ENCODE assay signal across 25 cellular contexts in the genomic region with DNA sequence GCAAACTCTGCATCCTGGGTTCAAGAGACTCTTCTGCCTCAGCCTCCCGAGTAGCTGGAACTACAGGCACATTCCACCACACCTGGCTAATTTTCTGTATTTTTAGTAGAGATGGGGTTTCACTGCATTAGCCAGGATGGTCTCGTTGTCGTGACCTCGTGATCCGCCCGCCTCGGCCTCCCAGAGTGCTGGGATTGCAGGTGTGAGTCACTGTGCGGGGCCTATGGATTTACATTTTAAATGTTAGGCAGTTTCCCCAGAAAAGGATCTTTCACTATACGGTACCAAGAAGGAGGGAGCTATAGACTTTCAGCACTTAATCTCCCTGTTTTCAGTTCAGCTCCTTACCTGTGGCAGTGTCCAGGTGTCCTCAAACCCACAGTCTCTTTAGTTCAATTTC.
"Had no signal": no experiment of that assay in that cellular context is flagged by ENCODE, and none has a peak within 500 bp of the region (broad histone marks: within the 10 kb centered on the region; RNA-seq: fewer than 3 reads in every experiment).

No MANE protein-coding gene starts in this region.

- DNase-seq: activated CD4-positive, alpha-beta memory T cell treated with anti-CD3 and anti-CD28 coated beads for 36 hours; activated naive CD4-positive, alpha-beta T cell; activated naive CD8-positive, alpha-beta T cell treated with anti-CD3 and anti-CD28 coated beads for 36 hours; activated T-cell treated with anti-CD3 and anti-CD28 coated beads for 4 hours; amniotic stem cell; effector memory CD8-positive, alpha-beta T cell; foreskin keratinocyte; glutamatergic neuron; hippocampal formation; kidney; left lung; midbrain; stimulated activated CD4-positive, alpha-beta T cell treated with anti-CD3 and anti-CD28 coated beads, Interleukin-12 subunit alpha, Interleukin-12 subunit beta, amount 100 ng/mL, for 4 hours; stimulated activated CD4-positive, alpha-beta T cell treated with anti-CD3 and anti-CD28 coated beads, Interleukin-1b, Interleukin-23, amount 100 ng/mL, for 48 hours; stimulated activated CD8-positive, alpha-beta memory T cell treated with anti-CD3 and anti-CD28 coated beads, Interleukin-4, amount 100 ng/mL, for 48 hours; stimulated activated naive CD8-positive, alpha-beta T cell treated with anti-CD3 and anti-CD28 coated beads, Interleukin-15, Interleukin-2, amounts not matched to agents 100 U/mL and 50 U/mL, for 24 hours; substantia nigra; T-helper 17 cell; tibial artery; WERI-Rb-1 had no signal

- H3K9me3 Mint-ChIP-seq: activated CD4-positive, alpha-beta memory T cell treated with anti-CD3 and anti-CD28 coated beads for 36 hours; activated naive CD8-positive, alpha-beta T cell treated with anti-CD3 and anti-CD28 coated beads for 36 hours; activated T-helper 17 cell treated with anti-CD3 and anti-CD28 coated beads, Interleukin-2, amount 50 U/mL, for 72 hours; effector memory CD8-positive, alpha-beta T cell had no signal

- H3K27me3 Mint-ChIP-seq: activated CD4-positive, alpha-beta memory T cell treated with anti-CD3 and anti-CD28 coated beads for 36 hours; activated naive CD8-positive, alpha-beta T cell treated with anti-CD3 and anti-CD28 coated beads for 36 hours; activated T-helper 17 cell treated with anti-CD3 and anti-CD28 coated beads, Interleukin-2, amount 50 U/mL, for 72 hours; effector memory CD8-positive, alpha-beta T cell; T-helper 17 cell had no signal

- ATAC-seq: activated T-helper 17 cell treated with anti-CD3 and anti-CD28 coated beads, Interleukin-2, amount 50 U/mL, for 72 hours; effector memory CD8-positive, alpha-beta T cell; foreskin keratinocyte; left lung; stimulated activated naive CD8-positive, alpha-beta T cell treated with anti-CD3 and anti-CD28 coated beads, Interleukin-15, Interleukin-2, amounts not matched to agents 100 U/mL and 50 U/mL, for 24 hours; T-helper 17 cell had no signal

- H3K27ac Mint-ChIP-seq: activated CD4-positive, alpha-beta memory T cell treated with anti-CD3 and anti-CD28 coated beads for 36 hours; activated naive CD8-positive, alpha-beta T cell treated with anti-CD3 and anti-CD28 coated beads for 36 hours had no signal

- H3K4me1 ChIP-seq: foreskin keratinocyte, left lung, prostate gland, right atrium auricular region, tibial artery had no signal

- H3K4me3 ChIP-seq: cardiac muscle cell, left lung, prostate gland, right atrium auricular region, tibial artery had no signal

- H3K36me3 ChIP-seq: prostate gland had no signal

- H3K27me3 ChIP-seq: cardiac muscle cell, foreskin keratinocyte, left lung, right atrium auricular region, tibial artery had no signal

- H3K4me3 Mint-ChIP-seq: activated CD4-positive, alpha-beta memory T cell treated with anti-CD3 and anti-CD28 coated beads for 36 hours; activated naive CD8-positive, alpha-beta T cell treated with anti-CD3 and anti-CD28 coated beads for 36 hours; activated T-helper 17 cell treated with anti-CD3 and anti-CD28 coated beads, Interleukin-2, amount 50 U/mL, for 72 hours; effector memory CD8-positive, alpha-beta T cell; T-helper 17 cell had no signal

- H3K27ac ChIP-seq: cardiac muscle cell, epithelial cell of prostate, foreskin keratinocyte, prostate gland, right atrium auricular region, tibial artery, WERI-Rb-1 had no signal

- H3K9me3 ChIP-seq: left lung, prostate gland, right atrium auricular region, tibial artery had no signal

- H3K4me1 Mint-ChIP-seq: activated naive CD8-positive, alpha-beta T cell treated with anti-CD3 and anti-CD28 coated beads for 36 hours; activated T-helper 17 cell treated with anti-CD3 and anti-CD28 coated beads, Interleukin-2, amount 50 U/mL, for 72 hours had no signal
